ENCODE assay signal across 8 cellular contexts in the genomic region with DNA sequence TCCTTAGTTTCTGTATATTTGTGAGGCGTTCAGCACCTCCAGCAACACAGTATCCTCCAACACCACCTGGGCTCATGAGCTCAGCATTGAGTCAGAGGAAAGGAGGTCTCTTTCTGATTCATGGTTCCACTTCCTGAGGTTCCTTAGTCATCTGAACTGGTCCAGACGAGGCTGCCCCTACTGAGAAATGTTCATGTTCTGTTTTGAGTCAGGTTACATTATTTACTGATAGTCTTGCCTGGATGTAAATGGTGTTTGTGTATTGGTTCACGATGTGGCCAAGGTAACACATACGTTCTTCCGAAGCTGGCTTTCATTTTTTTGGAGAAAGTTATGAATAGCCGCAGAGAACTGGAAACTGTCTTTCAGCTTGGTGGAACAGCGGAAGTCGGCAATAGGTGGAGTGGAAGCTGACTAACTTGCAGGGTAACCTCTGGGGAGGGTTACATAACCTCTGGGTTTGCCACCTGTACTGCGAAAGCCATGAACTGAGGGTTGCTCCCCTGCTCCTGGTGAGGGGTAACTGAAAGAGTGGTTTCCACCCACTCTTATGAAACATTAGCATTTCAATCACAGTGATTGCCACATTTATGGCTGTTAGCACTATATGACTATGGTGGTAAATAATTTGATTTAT. TPM values are rescaled to one million over a fixed set of nuclear protein-coding genes. Genes with fewer than 3 reads are reported as not detected.
A peak's percentile ranks its signal among the peaks of the same experiment; 100 is the strongest.
DNase-seq lines count a peak whose midpoint lies in the region; ATAC-seq and TF ChIP-seq lines count a peak whose summit lies in the region.

No MANE protein-coding gene starts in this region.

- no peak for ATAC-seq in omental fat pad (ENCODE audit: low FRiP score)

- no peak for TF ChIP-seq CTCF in GM06990 (IDR thresholded peaks at IDR 0.05; ENCODE audit: insufficient read depth, low read length, poor library complexity, severe bottlenecking)
- TF ChIP-seq CTCF in kidney epithelial cell (IDR thresholded peaks at IDR 0.05; ENCODE audit: insufficient read depth, low read length, poor library complexity, severe bottlenecking): no peak
- no peak for TF ChIP-seq CTCF in omental fat pad (IDR thresholded peaks at IDR 0.05)

- H3K36me3 ChIP-seq in GM06990 (ENCODE audit: control insufficient read depth, insufficient read depth, low read length) (no peaks in the 10 kb centered on the region), kidney epithelial cell (ENCODE audit: control insufficient read depth, insufficient read depth, low read length) (no peaks in the 10 kb centered on the region)

- DNase-seq in GM06990 (ENCODE audit: extremely low read depth, insufficient read length) (peak; percentile 70), HCEC 1CT (peak; percentile 95), MV-4-11 (lab: John Stamatoyannopoulos, UW) (peak; percentile 55), activated T-cell treated with anti-CD3 and anti-CD28 coated beads for 24 hours (ENCODE audit: low read depth) (peak; percentile 65), kidney epithelial cell (ENCODE audit: low read depth) (peak; percentile 69), NCI-H187 treated with DMSO at 0.1 percent for 48 hours (lab: John Stamatoyannopoulos, UW) (no peak), Ammon's horn (ENCODE audit: low spot score) (no peak), omental fat pad (ENCODE audit: low spot score) (no peak)

- H3K4me3 ChIP-seq in GM06990 (replicated peaks; ENCODE audit: low read depth, low read length) (peak overlapping the region; percentile 41), kidney epithelial cell (ENCODE audit: low read depth, low read length) (no peak overlapping the region)

- no peaks in the 10 kb centered on the region for H3K27me3 ChIP-seq in GM06990 (replicated peaks; ENCODE audit: control insufficient read depth, insufficient read depth, low read length)
- no peaks in the 10 kb centered on the region for H3K27me3 ChIP-seq in kidney epithelial cell (ENCODE audit: control insufficient read depth, insufficient read depth, low read length)

RNA-seq across cellular contexts. Expression of a gene that starts 42.2 kb away (rescaled TPM):
- total RNA-seq in kidney epithelial cell: not detected in 2 replicates
- not detected for total RNA-seq in omental fat pad

RNA-seq across cellular contexts. Expression of a gene that starts 42.2 kb away (rescaled TPM):
- total RNA-seq in kidney epithelial cell (19.3 and 24.7 TPM in 2 replicates), omental fat pad (10 to 100 TPM; 14.6 to 24.0 (median 21.5) TPM)

Comparison
In these comparisons a context has a peak if more than half of its experiments do, and no peak if none do; other contexts are left out.
1. DNase-seq: peak in GM06990 (single experiment), HCEC 1CT (single experiment), MV-4-11 (single experiment), activated T-cell treated with anti-CD3 and anti-CD28 coated beads for 24 hours (single experiment) and kidney epithelial cell (single experiment); none in NCI-H187 treated with DMSO at 0.1 percent for 48 hours (single experiment), Ammon's horn (single experiment) and omental fat pad (single experiment).